In genomic region chr7:100539436-100540006, GRCh38 we compare ENCODE assay signal across 8 cellular contexts. TPM values are rescaled to one million over a fixed set of nuclear protein-coding genes. Genes with fewer than 3 reads are reported as not detected.
DNase-seq lines count a peak whose midpoint lies in the region; ATAC-seq, FAIRE-seq and TF ChIP-seq lines count a peak whose summit lies in the region.

No MANE protein-coding gene starts in this region.

- ATAC-seq in GM21528 (IDR thresholded peaks at IDR 0.05; ENCODE audit: low FRiP score, unreplicated experiment) = no peak

- H3K9ac ChIP-seq in keratinocyte (ENCODE audit: control insufficient read depth, extremely low read depth, insufficient read depth, low read length) = peak overlapping the region; percentile 55

- peaks cover 9% of the 10 kb centered on the region for H3K36me3 Mint-ChIP-seq in T-helper 1 cell treated with Interleukin-12 subunit alpha and Interleukin-12 subunit beta and Interleukin-4 antibody, amounts not matched to agents 30 μg/mL and 1 μg/mL, for 36 hours (ENCODE audit: low read depth)
- peaks cover 28% of the 10 kb centered on the region for H3K36me3 Mint-ChIP-seq in activated T-helper 2 cell treated with anti-CD3 and anti-CD28 coated beads, Interferon-gamma antibody, Interleukin-2, Interleukin-4, amounts not matched to agents 10 μg/mL and 5 μg/mL and 100 μg/mL, durations not matched to agents 14 hours and 24 hours and 36 hours (ENCODE audit: low read depth)

- dilution Hi-C loops in keratinocyte (cut with MboI; ENCODE audit: extremely low pct_ligation_motif_present, low sequenced_read_pairs) = no loop called here

- peak overlapping the region; percentile 98 for H3K4me3 Mint-ChIP-seq in T-helper 1 cell treated with Interleukin-12 subunit alpha and Interleukin-12 subunit beta and Interleukin-4 antibody, amounts not matched to agents 30 μg/mL and 1 μg/mL, for 36 hours
- peak overlapping the region; percentile 99 for H3K4me3 Mint-ChIP-seq in activated T-helper 2 cell treated with anti-CD3 and anti-CD28 coated beads, Interferon-gamma antibody, Interleukin-2, Interleukin-4, amounts not matched to agents 10 μg/mL and 5 μg/mL and 100 μg/mL, durations not matched to agents 14 hours and 24 hours and 36 hours (ENCODE audit: low read depth)

- no peak for TF ChIP-seq CTCF in keratinocyte (optimal IDR thresholded peaks at IDR 0.05 in 1 of 3, IDR thresholded peaks at IDR 0.05 in 1 of 3, conservative IDR thresholded peaks at IDR 0.05 in 1 of 3; ENCODE audit: extremely low read depth in 1 of 3, insufficient read depth in 2 of 3, low read length in 3 of 3)

- peak overlapping the region; percentile 79 for H2AFZ ChIP-seq in keratinocyte (ENCODE audit: control insufficient read depth, low read length)

- no peaks in the 10 kb centered on the region for H3K79me2 ChIP-seq in keratinocyte (ENCODE audit: control insufficient read depth, insufficient read depth, low read length)

- H3K27ac Mint-ChIP-seq in T-helper 1 cell treated with Interleukin-12 subunit alpha and Interleukin-12 subunit beta and Interleukin-4 antibody, amounts not matched to agents 30 μg/mL and 1 μg/mL, for 36 hours = peak overlapping the region; percentile 62
- H3K27ac Mint-ChIP-seq in activated T-helper 2 cell treated with anti-CD3 and anti-CD28 coated beads, Interferon-gamma antibody, Interleukin-2, Interleukin-4, amounts not matched to agents 10 μg/mL and 5 μg/mL and 100 μg/mL, durations not matched to agents 14 hours and 24 hours and 36 hours = peak overlapping the region; percentile 93

- intact Hi-C loops in activated T-helper 2 cell treated with anti-CD3 and anti-CD28 coated beads, Interferon-gamma antibody, Interleukin-2, Interleukin-4, amounts not matched to agents 10 μg/mL and 5 μg/mL and 100 μg/mL, durations not matched to agents 14 hours and 24 hours and 36 hours (cut with micrococcal nuclease) = loop anchor here (1.0 to 10.0 kb wide), 4 partner anchors 47 to 135 kb away; partner anchors contain the start of genes GNB2 and TSC22D4

- peak overlapping the region; percentile 72 to 84 (median 74) for H3K4me3 ChIP-seq in keratinocyte (ENCODE audit: control insufficient read depth in 2 of 3, extremely low read depth in 1 of 3, insufficient read depth in 2 of 3, low read depth in 1 of 3, low read length in 3 of 3)

- no peak for FAIRE-seq in keratinocyte (lab: Jason Lieb, UNC)

- no peaks in the 10 kb centered on the region for H3K27me3 ChIP-seq in keratinocyte (ENCODE audit: control insufficient read depth, extremely low read depth, insufficient read depth, low read length)

- H3K27ac ChIP-seq in keratinocyte (ENCODE audit: control insufficient read depth, insufficient read depth, low read length) (no peak overlapping the region), substantia nigra (ENCODE audit: low read depth, low read length, poor library complexity, severe bottlenecking) (peak overlapping the region; percentile 77)

- peaks cover 45% of the 10 kb centered on the region for H3K4me1 Mint-ChIP-seq in T-helper 1 cell treated with Interleukin-12 subunit alpha and Interleukin-12 subunit beta and Interleukin-4 antibody, amounts not matched to agents 30 μg/mL and 1 μg/mL, for 36 hours (ENCODE audit: low read depth)
- H3K4me1 Mint-ChIP-seq in activated T-helper 2 cell treated with anti-CD3 and anti-CD28 coated beads, Interferon-gamma antibody, Interleukin-2, Interleukin-4, amounts not matched to agents 10 μg/mL and 5 μg/mL and 100 μg/mL, durations not matched to agents 14 hours and 24 hours and 36 hours (ENCODE audit: low read depth) = peaks cover 42% of the 10 kb centered on the region

- H3K9me1 ChIP-seq in keratinocyte (ENCODE audit: control insufficient read depth, extremely low read depth, insufficient read depth, low read length) = no peaks in the 10 kb centered on the region

- H3K9me3 Mint-ChIP-seq in T-helper 1 cell treated with Interleukin-12 subunit alpha and Interleukin-12 subunit beta and Interleukin-4 antibody, amounts not matched to agents 30 μg/mL and 1 μg/mL, for 36 hours = no peaks in the 10 kb centered on the region
- H3K9me3 Mint-ChIP-seq in activated T-helper 2 cell treated with anti-CD3 and anti-CD28 coated beads, Interferon-gamma antibody, Interleukin-2, Interleukin-4, amounts not matched to agents 10 μg/mL and 5 μg/mL and 100 μg/mL, durations not matched to agents 14 hours and 24 hours and 36 hours = no peaks in the 10 kb centered on the region

- no peaks in the 10 kb centered on the region for H3K36me3 ChIP-seq in keratinocyte (ENCODE audit: control insufficient read depth in 2 of 2, extremely low read depth in 1 of 2, insufficient read depth in 2 of 2, low read length in 2 of 2)

- H3K27me3 Mint-ChIP-seq in T-helper 1 cell treated with Interleukin-12 subunit alpha and Interleukin-12 subunit beta and Interleukin-4 antibody, amounts not matched to agents 30 μg/mL and 1 μg/mL, for 36 hours (ENCODE audit: low read depth) = no peaks in the 10 kb centered on the region
- H3K27me3 Mint-ChIP-seq in activated T-helper 2 cell treated with anti-CD3 and anti-CD28 coated beads, Interferon-gamma antibody, Interleukin-2, Interleukin-4, amounts not matched to agents 10 μg/mL and 5 μg/mL and 100 μg/mL, durations not matched to agents 14 hours and 24 hours and 36 hours (ENCODE audit: low read depth) = no peaks in the 10 kb centered on the region

- no peaks in the 10 kb centered on the region for H3K9me3 ChIP-seq in keratinocyte (ENCODE audit: control insufficient read depth, low read depth, low read length)

- DNase-seq in T-helper 1 cell (no peak), keratinocyte (ENCODE audit: low read depth, low spot score) (no peak), substantia nigra (lab: John Stamatoyannopoulos, UW) (peak in 2 of 49 donors; percentile 48 to 61), HUDEP-2 (lab: John Stamatoyannopoulos, UW; ENCODE audit: unreplicated experiment in 76 of 76) (no peak), NOMO-1 treated with DMSO at 0.1 percent for 48 hours (lab: John Stamatoyannopoulos, UW; ENCODE audit: unreplicated experiment) (no peak)
- no peak for DNase-seq in activated T-helper 2 cell treated with anti-CD3 and anti-CD28 coated beads, Interferon-gamma antibody, Interleukin-2, Interleukin-4, amounts not matched to agents 10 μg/mL and 5 μg/mL and 100 μg/mL, durations not matched to agents 14 hours and 24 hours and 36 hours (ENCODE audit: low spot score)

- H4K20me1 ChIP-seq in keratinocyte (ENCODE audit: control insufficient read depth, extremely low read depth, insufficient read depth, low read length) = no peaks in the 10 kb centered on the region

- H3K4me2 ChIP-seq in keratinocyte (ENCODE audit: control insufficient read depth, extremely low read depth, insufficient read depth, low read depth, low read length) = peak overlapping the region; percentile 98

- peaks cover 10% of the 10 kb centered on the region for H3K4me1 ChIP-seq in keratinocyte (ENCODE audit: control insufficient read depth, extremely low read depth, insufficient read depth, low read length)

RNA-seq across cellular contexts. Expression of gene AGFG2, which starts 0.5 kb away (rescaled TPM):
- 75.5 and 75.7 TPM in 2 replicates for total RNA-seq in activated T-helper 2 cell treated with anti-CD3 and anti-CD28 coated beads, Interferon-gamma antibody, Interleukin-2, Interleukin-4, amounts not matched to agents 10 μg/mL and 5 μg/mL and 100 μg/mL, durations not matched to agents 14 hours and 24 hours and 36 hours
- polyA plus RNA-seq in keratinocyte = 3.1 to 4.1 TPM (median 3.4 TPM) in 3 replicates
- polyA plus RNA-seq in keratinocyte (2011; ENCODE audit: low read depth) = 0.95 TPM
- polyA plus RNA-seq in keratinocyte (2011; cell fraction: cytosol; rRNA removed) = 2.0 and 5.4 TPM in 2 replicates
- 4.1 and 6.8 TPM in 2 replicates for polyA plus RNA-seq in keratinocyte (2011; cell fraction: nucleus; rRNA removed)
- polyA plus RNA-seq in keratinocyte (2012; ENCODE audit: low replicate concordance) = 2.6 and 5.4 TPM in 2 replicates
- 2.7 to 10.7 TPM (median 5.2 TPM) in 3 replicates for polyA minus RNA-seq in keratinocyte
- 18.4 TPM for polyA minus RNA-seq in keratinocyte (2011; cell fraction: cytosol; rRNA and poly(A)+ RNA removed)
- 3.6 and 4.1 TPM in 2 replicates for polyA minus RNA-seq in keratinocyte (2011; cell fraction: nucleus; rRNA and poly(A)+ RNA removed)

RNA-seq across cellular contexts. Expression of gene SAP25, which starts 34.2 kb away (rescaled TPM):
- total RNA-seq in activated T-helper 2 cell treated with anti-CD3 and anti-CD28 coated beads, Interferon-gamma antibody, Interleukin-2, Interleukin-4, amounts not matched to agents 10 μg/mL and 5 μg/mL and 100 μg/mL, durations not matched to agents 14 hours and 24 hours and 36 hours = 11.3 and 11.8 TPM in 2 replicates
- polyA plus RNA-seq in keratinocyte = 0.16 to 0.21 TPM in 2 of 3 replicates, not detected in the other
- polyA plus RNA-seq in keratinocyte (2011; ENCODE audit: low read depth) = not detected
- not detected in 2 replicates for polyA plus RNA-seq in keratinocyte (2011; cell fraction: cytosol; rRNA removed)
- 0.78 and 2.4 TPM in 2 replicates for polyA plus RNA-seq in keratinocyte (2011; cell fraction: nucleus; rRNA removed)
- polyA plus RNA-seq in keratinocyte (2012; ENCODE audit: low replicate concordance) = 0.36 and 0.82 TPM in 2 replicates
- not detected in 3 replicates for polyA minus RNA-seq in keratinocyte
- not detected for polyA minus RNA-seq in keratinocyte (2011; cell fraction: cytosol; rRNA and poly(A)+ RNA removed)
- polyA minus RNA-seq in keratinocyte (2011; cell fraction: nucleus; rRNA and poly(A)+ RNA removed) = 0.84 TPM in 1 of 2 replicates, not detected in the other

RNA-seq across cellular contexts. Expression of gene LRCH4, which starts 46.4 kb away (rescaled TPM):
- total RNA-seq in activated T-helper 2 cell treated with anti-CD3 and anti-CD28 coated beads, Interferon-gamma antibody, Interleukin-2, Interleukin-4, amounts not matched to agents 10 μg/mL and 5 μg/mL and 100 μg/mL, durations not matched to agents 14 hours and 24 hours and 36 hours = 105 and 106 TPM in 2 replicates
- 4.9 to 8.1 TPM (median 7.3 TPM) in 3 replicates for polyA plus RNA-seq in keratinocyte
- polyA plus RNA-seq in keratinocyte (2011; ENCODE audit: low read depth) = 4.5 TPM
- polyA plus RNA-seq in keratinocyte (2011; cell fraction: cytosol; rRNA removed) = 3.6 and 5.4 TPM in 2 replicates
- polyA plus RNA-seq in keratinocyte (2011; cell fraction: nucleus; rRNA removed) = 32.8 and 52.4 TPM in 2 replicates
- 9.5 and 10.4 TPM in 2 replicates for polyA plus RNA-seq in keratinocyte (2012; ENCODE audit: low replicate concordance)
- polyA minus RNA-seq in keratinocyte = 5.7 to 22.5 TPM (median 10.3 TPM) in 3 replicates
- polyA minus RNA-seq in keratinocyte (2011; cell fraction: cytosol; rRNA and poly(A)+ RNA removed) = 11.3 TPM
- 14.2 and 15.7 TPM in 2 replicates for polyA minus RNA-seq in keratinocyte (2011; cell fraction: nucleus; rRNA and poly(A)+ RNA removed)

RNA-seq across cellular contexts. Expression of gene FBXO24, which starts 46.6 kb away (rescaled TPM):
- 0.37 and 0.91 TPM in 2 replicates for total RNA-seq in activated T-helper 2 cell treated with anti-CD3 and anti-CD28 coated beads, Interferon-gamma antibody, Interleukin-2, Interleukin-4, amounts not matched to agents 10 μg/mL and 5 μg/mL and 100 μg/mL, durations not matched to agents 14 hours and 24 hours and 36 hours
- 0.19 to 0.34 TPM (median 0.22 TPM) in 3 replicates for polyA plus RNA-seq in keratinocyte
- polyA plus RNA-seq in keratinocyte (2011; ENCODE audit: low read depth) = 0.26 TPM
- polyA plus RNA-seq in keratinocyte (2011; cell fraction: cytosol; rRNA removed) = 0.13 and 0.22 TPM in 2 replicates
- polyA plus RNA-seq in keratinocyte (2011; cell fraction: nucleus; rRNA removed) = 0.19 and 0.61 TPM in 2 replicates
- 0.14 and 0.17 TPM in 2 replicates for polyA plus RNA-seq in keratinocyte (2012; ENCODE audit: low replicate concordance)
- polyA minus RNA-seq in keratinocyte = 0.63 to 1.7 TPM in 2 of 3 replicates, not detected in the other
- polyA minus RNA-seq in keratinocyte (2011; cell fraction: cytosol; rRNA and poly(A)+ RNA removed) = not detected
- not detected in 2 replicates for polyA minus RNA-seq in keratinocyte (2011; cell fraction: nucleus; rRNA and poly(A)+ RNA removed)

RNA-seq across cellular contexts. Expression of gene NYAP1, which starts 55.8 kb away (rescaled TPM):
- total RNA-seq in activated T-helper 2 cell treated with anti-CD3 and anti-CD28 coated beads, Interferon-gamma antibody, Interleukin-2, Interleukin-4, amounts not matched to agents 10 μg/mL and 5 μg/mL and 100 μg/mL, durations not matched to agents 14 hours and 24 hours and 36 hours = 0.27 and 0.34 TPM in 2 replicates
- 0.16 to 0.48 TPM (median 0.16 TPM) in 3 replicates for polyA plus RNA-seq in keratinocyte
- not detected for polyA plus RNA-seq in keratinocyte (2011; ENCODE audit: low read depth)
- polyA plus RNA-seq in keratinocyte (2011; cell fraction: cytosol; rRNA removed) = 0.06 and 0.48 TPM in 2 replicates
- polyA plus RNA-seq in keratinocyte (2011; cell fraction: nucleus; rRNA removed) = 0.37 and 1.0 TPM in 2 replicates
- polyA plus RNA-seq in keratinocyte (2012; ENCODE audit: low replicate concordance) = 0.36 TPM in 1 of 2 replicates, not detected in the other
- polyA minus RNA-seq in keratinocyte = not detected in 3 replicates
- 1.9 TPM for polyA minus RNA-seq in keratinocyte (2011; cell fraction: cytosol; rRNA and poly(A)+ RNA removed)
- polyA minus RNA-seq in keratinocyte (2011; cell fraction: nucleus; rRNA and poly(A)+ RNA removed) = 0.23 and 0.42 TPM in 2 replicates
